In genomic region chr11:8959546-8960166, GRCh38 we compare ENCODE assay signal across 1 cellular context.
TF ChIP-seq lines count a peak whose summit lies in the region.

No MANE protein-coding gene starts in this region.

TF ChIP-seq in IMR-90, 13 proteins besides CTCF, POLR2A, EP300 and RAD21 (continued from another document):
- TF ChIP-seq SMC3 (IDR thresholded peaks at IDR 0.05; ENCODE audit: low read depth, low read length) (peak; percentile 74), MXI1 (IDR thresholded peaks at IDR 0.05; ENCODE audit: borderline replicate concordance, low read depth, low read length) (no peak)
